In genomic region chr12:6820171-6820570, GRCh38 we compare ENCODE assay signal across 21 cellular contexts. TPM values are rescaled to one million over a fixed set of nuclear protein-coding genes. Genes with fewer than 3 reads are reported as not detected.
A peak's percentile ranks its signal among the peaks of the same experiment; 100 is the strongest.
DNase-seq lines count a peak whose midpoint lies in the region; ATAC-seq and TF ChIP-seq lines count a peak whose summit lies in the region.
"Had no signal": no experiment of that assay in that cellular context is flagged by ENCODE, and none has a peak within 500 bp of the region (broad histone marks: within the 10 kb centered on the region; RNA-seq: fewer than 3 reads in every experiment).

No MANE protein-coding gene starts in this region.

- H3K9ac ChIP-seq in mammary epithelial cell (ENCODE audit: insufficient read depth, low read length): no peak overlapping the region

- intact Hi-C loops in mammary epithelial cell (cut with micrococcal nuclease): no loop called here

- no peak overlapping the region for H3K27ac ChIP-seq in CD4-positive, CD25-positive, alpha-beta regulatory T cell (ENCODE audit: insufficient read depth, low read length, poor library complexity, severe bottlenecking)
- H3K27ac ChIP-seq in mammary epithelial cell (ENCODE audit: insufficient read depth, low read depth, low read length): no peak overlapping the region
- H3K27ac ChIP-seq: breast epithelium, pancreas had no signal

- WGBS in mammary epithelial cell (ENCODE audit: low coverage, missing lambda C conversion rate): 65% methylated on average over 5 of the region's 5 CpGs

- no TSS peak for BruUV-seq in mammary epithelial cell (replicated peaks; lab: Mats Ljungman, UMichigan)

- no peaks in the 10 kb centered on the region for H3K9me3 Mint-ChIP-seq in CD4-positive, CD25-positive, alpha-beta regulatory T cell
- peaks cover 31% of the 10 kb centered on the region for H3K9me3 Mint-ChIP-seq in glutamatergic neuron (ENCODE audit: unreplicated experiment)
- H3K9me3 Mint-ChIP-seq in neural crest cell: no peaks in the 10 kb centered on the region
- H3K9me3 Mint-ChIP-seq: activated CD4-positive, alpha-beta memory T cell treated with anti-CD3 and anti-CD28 coated beads, Interleukin-2, amount 10 ng/mL, durations not matched to agents 7 days and 5 days; activated naive CD8-positive, alpha-beta T cell treated with anti-CD3 and anti-CD28 coated beads, Interleukin-2, amount 50 U/mL, for 24 hours had no signal

- peak overlapping the region in 1 of 3 donors; percentile 5 for H3K27ac Mint-ChIP-seq in CD4-positive, CD25-positive, alpha-beta regulatory T cell
- H3K27ac Mint-ChIP-seq in glutamatergic neuron (ENCODE audit: unreplicated experiment) (peak overlapping the region; percentile 100), neural crest cell (ENCODE audit: unreplicated experiment) (peak overlapping the region; percentile 98)
- H3K27ac Mint-ChIP-seq: activated CD4-positive, alpha-beta memory T cell treated with anti-CD3 and anti-CD28 coated beads, Interleukin-2, amount 10 ng/mL, durations not matched to agents 7 days and 5 days; activated naive CD8-positive, alpha-beta T cell treated with anti-CD3 and anti-CD28 coated beads, Interleukin-2, amount 50 U/mL, for 24 hours had no signal

- CTCF ChIA-PET in mammary epithelial cell (lab: Charles Lee; ENCODE audit: low non-redundant PET): no interaction called here

- no peak for DNase-seq in CD4-positive, CD25-positive, alpha-beta regulatory T cell
- DNase-seq in RPMI8226 (peak; percentile 1), glutamatergic neuron (no peak), neural crest cell (ENCODE audit: low read depth, low spot score) (no peak), mammary epithelial cell (no peak), NCI-H187 (lab: John Stamatoyannopoulos, UW) (no peak)
- DNase-seq: activated CD4-positive, alpha-beta memory T cell treated with anti-CD3 and anti-CD28 coated beads, Interleukin-2, amount 10 ng/mL, durations not matched to agents 7 days and 5 days; activated effector memory CD4-positive, alpha-beta T cell treated with anti-CD3 and anti-CD28 coated beads, Interleukin-2, amount 50 U/mL, for 16 hours; activated naive CD8-positive, alpha-beta T cell treated with anti-CD3 and anti-CD28 coated beads, Interleukin-2, amount 50 U/mL, for 24 hours; Calu3; cortex of kidney; KG1; pancreas; stimulated activated CD8-positive, alpha-beta memory T cell treated with anti-CD3 and anti-CD28 coated beads, Interleukin-4, amount 100 ng/mL, for 48 hours; T1000; upper lobe of right lung had no signal

- peaks cover 24% of the 10 kb centered on the region for H3K27me3 Mint-ChIP-seq in CD4-positive, CD25-positive, alpha-beta regulatory T cell
- peaks cover 29% of the 10 kb centered on the region for H3K27me3 Mint-ChIP-seq in glutamatergic neuron (ENCODE audit: unreplicated experiment)
- H3K27me3 Mint-ChIP-seq in neural crest cell (ENCODE audit: low read depth): peaks cover 2% of the 10 kb centered on the region

- ATAC-seq in CD4-positive, CD25-positive, alpha-beta regulatory T cell (ENCODE audit: low read depth in 2 of 2): no peak
- ATAC-seq in HG02885 (IDR thresholded peaks at IDR 0.05; ENCODE audit: poor library complexity, unreplicated experiment) (no peak), GM19397 (IDR thresholded peaks at IDR 0.05; ENCODE audit: unreplicated experiment) (no peak)
- ATAC-seq: activated naive CD8-positive, alpha-beta T cell treated with anti-CD3 and anti-CD28 coated beads, Interleukin-2, amount 50 U/mL, for 24 hours; pancreas; sciatic nerve; upper lobe of right lung had no signal

- H3K4me3 ChIP-seq in CD4-positive, CD25-positive, alpha-beta regulatory T cell (ENCODE audit: low read depth, low read length): no peak overlapping the region
- H3K4me3 ChIP-seq in mammary epithelial cell (replicated peaks in 1 of 3; ENCODE audit: insufficient read depth in 1 of 3, low read depth in 2 of 3, low read length in 3 of 3): no peak overlapping the region
- H3K4me3 ChIP-seq: breast epithelium, pancreas, upper lobe of right lung had no signal

- no peak for TF ChIP-seq CTCF in glutamatergic neuron (IDR thresholded peaks at IDR 0.05; ENCODE audit: partially characterized antibody, unreplicated experiment)
- no peak for TF ChIP-seq CTCF in neural crest cell (conservative IDR thresholded peaks at IDR 0.05)
- TF ChIP-seq CTCF in mammary epithelial cell (conservative IDR thresholded peaks at IDR 0.05 in 1 of 2, IDR thresholded peaks at IDR 0.05 in 1 of 2; ENCODE audit: extremely low read depth in 1 of 2, insufficient read depth in 1 of 2, low read depth in 1 of 2, low read length in 2 of 2): no peak

- dilution Hi-C loops in mammary epithelial cell (cut with HindIII; ENCODE audit: low sequenced_read_pairs): no loop called here

- H3K4me1 Mint-ChIP-seq in CD4-positive, CD25-positive, alpha-beta regulatory T cell: peaks cover 2 to 33% (median 9%) of the 10 kb centered on the region in 4 donors
- H3K4me1 Mint-ChIP-seq in glutamatergic neuron (ENCODE audit: low read depth, unreplicated experiment) (peaks cover 39% of the 10 kb centered on the region), neural crest cell (peaks cover 75% of the 10 kb centered on the region)

- H3K4me3 Mint-ChIP-seq in CD4-positive, CD25-positive, alpha-beta regulatory T cell: peak overlapping the region in 3 of 4 donors; percentile 20 to 41 (median 31)
- H3K4me3 Mint-ChIP-seq in glutamatergic neuron (ENCODE audit: unreplicated experiment) (peak overlapping the region; percentile 99), neural crest cell (peak overlapping the region; percentile 87)
- H3K4me3 Mint-ChIP-seq: activated naive CD8-positive, alpha-beta T cell treated with anti-CD3 and anti-CD28 coated beads, Interleukin-2, amount 50 U/mL, for 24 hours had no signal

- H3K4me1 ChIP-seq in CD4-positive, CD25-positive, alpha-beta regulatory T cell (ENCODE audit: control insufficient read depth, insufficient read depth, low read length, poor library complexity, severe bottlenecking): peaks cover 11% of the 10 kb centered on the region
- H3K4me1 ChIP-seq in mammary epithelial cell (ENCODE audit: insufficient read depth, low read length): peaks cover 7% of the 10 kb centered on the region
- H3K4me1 ChIP-seq: pancreas had no signal

- in situ Hi-C loops in mammary epithelial cell (cut with MboI; ENCODE audit: low sequenced_read_pairs in 2 of 2): loop anchor here in 1 of 2 donors (10.0 kb wide), 1 partner anchor 75 kb away; no protein-coding TSS in a partner anchor

- H3K4me2 ChIP-seq in mammary epithelial cell (ENCODE audit: insufficient read depth, low read depth, low read length): no peak overlapping the region

- no peaks in the 10 kb centered on the region for H4K20me1 ChIP-seq in mammary epithelial cell (ENCODE audit: insufficient read depth, low read length)

- H3K27me3 ChIP-seq in CD4-positive, CD25-positive, alpha-beta regulatory T cell (ENCODE audit: control insufficient read depth, insufficient read depth, low read length): no peaks in the 10 kb centered on the region
- peaks cover 9% of the 10 kb centered on the region for H3K27me3 ChIP-seq in mammary epithelial cell (ENCODE audit: insufficient read depth, low read length)
- H3K27me3 ChIP-seq: upper lobe of right lung had no signal

- no peaks in the 10 kb centered on the region for H3K79me2 ChIP-seq in mammary epithelial cell (ENCODE audit: insufficient read depth, low read length)

- H3K9me3 ChIP-seq in CD4-positive, CD25-positive, alpha-beta regulatory T cell (ENCODE audit: control insufficient read depth in 2 of 2, low read length in 2 of 2): no peaks in the 10 kb centered on the region
- no peaks in the 10 kb centered on the region for H3K9me3 ChIP-seq in mammary epithelial cell (replicated peaks; ENCODE audit: insufficient read depth, low read length)
- H3K9me3 ChIP-seq: breast epithelium, pancreas, upper lobe of right lung had no signal

- H3K36me3 ChIP-seq in CD4-positive, CD25-positive, alpha-beta regulatory T cell (ENCODE audit: control insufficient read depth, insufficient read depth, low read length): peaks cover 42% of the 10 kb centered on the region
- H3K36me3 ChIP-seq in mammary epithelial cell (ENCODE audit: insufficient read depth, low read length): no peaks in the 10 kb centered on the region
- H3K36me3 ChIP-seq: breast epithelium, pancreas, upper lobe of right lung had no signal

- no peak overlapping the region for H2AFZ ChIP-seq in mammary epithelial cell (ENCODE audit: low read depth, low read length)

- peaks cover 21% of the 10 kb centered on the region for H3K36me3 Mint-ChIP-seq in CD4-positive, CD25-positive, alpha-beta regulatory T cell
- H3K36me3 Mint-ChIP-seq in glutamatergic neuron (ENCODE audit: unreplicated experiment): peaks cover 7% of the 10 kb centered on the region
- H3K36me3 Mint-ChIP-seq in neural crest cell (ENCODE audit: low read depth): peaks cover 6% of the 10 kb centered on the region

RNA-seq across cellular contexts. Expression of gene GPR162, which starts 1.4 kb away (rescaled TPM):
- not detected for total RNA-seq in CD4-positive, CD25-positive, alpha-beta regulatory T cell
- polyA plus RNA-seq in CD4-positive, CD25-positive, alpha-beta regulatory T cell: not detected
- total RNA-seq in glutamatergic neuron (ENCODE audit: unreplicated experiment): 145 TPM
- total RNA-seq in neural crest cell: 16.4 and 17.4 TPM in 2 replicates
- under 1 TPM in 1 of 2 donors, not detected in 1; 0.17 TPM for total RNA-seq in mammary epithelial cell
- polyA plus RNA-seq in mammary epithelial cell: 0.07 TPM
- polyA minus RNA-seq in mammary epithelial cell: not detected
- total RNA-seq: activated CD4-positive, alpha-beta memory T cell treated with anti-CD3 and anti-CD28 coated beads, Interleukin-2, amount 10 ng/mL, durations not matched to agents 7 days and 5 days; Calu3 had no signal

RNA-seq across cellular contexts. Expression of gene P3H3, which starts 8.0 kb away (rescaled TPM):
- 1.4 TPM for total RNA-seq in CD4-positive, CD25-positive, alpha-beta regulatory T cell
- polyA plus RNA-seq in CD4-positive, CD25-positive, alpha-beta regulatory T cell: 1 to 10 TPM in 1 of 4 donors, under 1 TPM in 2, not detected in 1; 0.64 to 1.2 (median 1.00) TPM
- total RNA-seq in glutamatergic neuron (ENCODE audit: unreplicated experiment) (58.4 TPM), neural crest cell (47.4 and 52.7 TPM in 2 replicates), mammary epithelial cell (1 to 10 TPM; 2.0 to 5.5 TPM)
- polyA plus RNA-seq in mammary epithelial cell: 1.3 TPM
- not detected for polyA minus RNA-seq in mammary epithelial cell

RNA-seq across cellular contexts. Expression of gene GNB3, which starts 20.6 kb away (rescaled TPM):
- total RNA-seq in CD4-positive, CD25-positive, alpha-beta regulatory T cell: not detected
- not detected for polyA plus RNA-seq in CD4-positive, CD25-positive, alpha-beta regulatory T cell
- total RNA-seq in glutamatergic neuron (ENCODE audit: unreplicated experiment): 45.7 TPM
- 21.2 and 22.2 TPM in 2 replicates for total RNA-seq in neural crest cell
- under 1 TPM in 1 of 2 donors, not detected in 1; 0.40 TPM for total RNA-seq in mammary epithelial cell
- 0.10 TPM for polyA plus RNA-seq in mammary epithelial cell
- not detected for polyA minus RNA-seq in mammary epithelial cell
- total RNA-seq: activated CD4-positive, alpha-beta memory T cell treated with anti-CD3 and anti-CD28 coated beads, Interleukin-2, amount 10 ng/mL, durations not matched to agents 7 days and 5 days; Calu3 had no signal

RNA-seq across cellular contexts. Expression of gene CD4, which starts 30.8 kb away (rescaled TPM):
- 224 TPM for total RNA-seq in CD4-positive, CD25-positive, alpha-beta regulatory T cell
- 100 to 1,000 TPM; 312 to 330 (median 324) TPM for polyA plus RNA-seq in CD4-positive, CD25-positive, alpha-beta regulatory T cell
- 0.17 TPM for total RNA-seq in glutamatergic neuron (ENCODE audit: unreplicated experiment)
- 3.8 and 4.1 TPM in 2 replicates for total RNA-seq in neural crest cell
- total RNA-seq in mammary epithelial cell: 1 to 10 TPM in 1 of 2 donors, under 1 TPM in 1; 0.17 to 1.8 TPM
- polyA plus RNA-seq in mammary epithelial cell: 0.60 TPM
- polyA minus RNA-seq in mammary epithelial cell: not detected
- total RNA-seq: Calu3, endothelial cell of umbilical vein had no signal
- polyA plus RNA-seq: endothelial cell of umbilical vein had no signal

RNA-seq across cellular contexts. Expression of gene CDCA3, which starts 30.9 kb away (rescaled TPM):
- 1.9 TPM for total RNA-seq in CD4-positive, CD25-positive, alpha-beta regulatory T cell
- polyA plus RNA-seq in CD4-positive, CD25-positive, alpha-beta regulatory T cell: 1 to 10 TPM; 1.7 to 4.0 (median 2.1) TPM
- total RNA-seq in glutamatergic neuron (ENCODE audit: unreplicated experiment) (5.2 TPM), neural crest cell (67.9 and 71.7 TPM in 2 replicates), mammary epithelial cell (10 to 100 TPM in 1 of 2 donors, 1 to 10 TPM in 1; 1.8 to 33.2 TPM)
- polyA plus RNA-seq in mammary epithelial cell: 60.2 TPM
- polyA minus RNA-seq in mammary epithelial cell: 26.3 TPM

Comparison
In these comparisons a context has a peak if more than half of its experiments do, and no peak if none do; other contexts are left out.
1. H3K4me3 Mint-ChIP-seq: peak in every context shown above with its lines; median percentile 99 in glutamatergic neuron; 87 in neural crest cell; 31 in CD4-positive, CD25-positive, alpha-beta regulatory T cell.
2. RNA of gene GPR162, which starts 1.4 kb away (total RNA-seq): 145 TPM in glutamatergic neuron (single experiment) and 16.4 to 17.4 TPM in neural crest cell; 0.17 TPM in mammary epithelial cell and not detected in CD4-positive, CD25-positive, alpha-beta regulatory T cell (single experiment); every median in the first group is over 10 times any median in the second.
3. RNA of gene GNB3, which starts 20.6 kb away (total RNA-seq): 45.7 TPM in glutamatergic neuron (single experiment) and 21.2 to 22.2 TPM in neural crest cell; 0.40 TPM in mammary epithelial cell and not detected in CD4-positive, CD25-positive, alpha-beta regulatory T cell (single experiment); every median in the first group is over 10 times any median in the second.